Comparison of ENCODE assay signal across 20 cellular contexts in the genomic region with DNA sequence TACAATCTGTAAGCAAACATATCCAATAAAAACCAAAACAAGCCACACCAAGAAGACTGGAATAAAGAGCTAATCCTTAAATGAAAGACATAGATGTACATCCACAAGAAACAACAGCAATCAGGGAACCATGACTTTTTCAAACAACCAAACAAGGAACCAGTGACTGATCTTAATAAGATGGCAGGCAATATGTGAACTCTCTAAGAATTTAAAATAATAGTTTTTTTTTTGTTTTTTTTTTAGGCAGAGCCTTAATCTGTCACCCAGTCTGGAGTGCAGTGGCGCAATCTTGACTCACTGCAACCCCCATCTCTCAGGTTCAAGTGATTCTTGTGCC.
"Had no signal": no experiment of that assay in that cellular context is flagged by ENCODE, and none has a peak within 500 bp of the region (broad histone marks: within the 10 kb centered on the region; RNA-seq: fewer than 3 reads in every experiment).

No MANE protein-coding gene starts in this region.

- H3K9me3 Mint-ChIP-seq: activated CD4-positive, alpha-beta T cell treated with anti-CD3 and anti-CD28 coated beads, Interleukin-2, amount 10 ng/mL, durations not matched to agents 24 days and 14 days; natural killer cell treated with Interleukin-12 subunit alpha and Interleukin-12 subunit beta and Interleukin-15 and Interleukin-18, amount 100 ng/mL, for 72 hours; stimulated activated naive CD8-positive, alpha-beta T cell treated with anti-CD3 and anti-CD28 coated beads, Interleukin-15, amount 100 ng/mL, for 72 hours; T-helper 2 cell treated with Interferon-gamma antibody and Interleukin-4, amounts not matched to agents 5 μg/mL and 100 μg/mL, for 36 hours had no signal

- H3K27ac Mint-ChIP-seq: activated CD4-positive, alpha-beta T cell treated with anti-CD3 and anti-CD28 coated beads, Interleukin-2, amount 10 ng/mL, durations not matched to agents 24 days and 14 days; mesothelial cell of epicardium; natural killer cell treated with Interleukin-12 subunit alpha and Interleukin-12 subunit beta and Interleukin-15 and Interleukin-18, amount 100 ng/mL, for 72 hours; stimulated activated naive CD8-positive, alpha-beta T cell treated with anti-CD3 and anti-CD28 coated beads, Interleukin-15, amount 100 ng/mL, for 72 hours; T-helper 2 cell treated with Interferon-gamma antibody and Interleukin-4, amounts not matched to agents 5 μg/mL and 100 μg/mL, for 36 hours; WTC11 had no signal

- H3K4me1 Mint-ChIP-seq: activated CD4-positive, alpha-beta T cell treated with anti-CD3 and anti-CD28 coated beads, Interleukin-2, amount 10 ng/mL, durations not matched to agents 24 days and 14 days; mesothelial cell of epicardium; stimulated activated naive CD8-positive, alpha-beta T cell treated with anti-CD3 and anti-CD28 coated beads, Interleukin-15, amount 100 ng/mL, for 72 hours had no signal

- DNase-seq: activated CD8-positive, alpha-beta memory T cell treated with anti-CD3 and anti-CD28 coated beads, Interleukin-2, amount 50 U/mL, for 4 hours; activated effector memory CD4-positive, alpha-beta T cell treated with anti-CD3 and anti-CD28 coated beads, Interleukin-2, amount 50 U/mL, for 16 hours; activated naive CD4-positive, alpha-beta T cell treated with anti-CD3 and anti-CD28 coated beads, Interleukin-2, amount 50 U/mL, for 16 hours; activated T-cell treated with anti-CD3 and anti-CD28 coated beads, Interleukin-2, amount 50 U/mL, for 4 hours; effector CD4-positive, alpha-beta T cell; kidney; stimulated activated CD4-positive, alpha-beta T cell treated with anti-CD3 and anti-CD28 coated beads, Interleukin-12 subunit alpha, Interleukin-12 subunit beta, amount 100 ng/mL, for 4 hours; stimulated activated CD4-positive, alpha-beta T cell treated with anti-CD3 and anti-CD28 coated beads, Interleukin-1b, Interleukin-23, amount 100 ng/mL, for 48 hours had no signal

- H3K27ac ChIP-seq: adrenal gland, breast epithelium, gastrocnemius medialis, heart left ventricle, suprapubic skin had no signal

- H3K36me3 Mint-ChIP-seq: natural killer cell treated with Interleukin-12 subunit alpha and Interleukin-12 subunit beta and Interleukin-15 and Interleukin-18, amount 100 ng/mL, for 72 hours had no signal

- H3K4me3 Mint-ChIP-seq: activated CD4-positive, alpha-beta T cell treated with anti-CD3 and anti-CD28 coated beads, Interleukin-2, amount 10 ng/mL, durations not matched to agents 24 days and 14 days; activated T-cell treated with anti-CD3 and anti-CD28 coated beads, Interleukin-2, amount 50 U/mL, for 4 hours; mesothelial cell of epicardium; natural killer cell treated with Interleukin-12 subunit alpha and Interleukin-12 subunit beta and Interleukin-15 and Interleukin-18, amount 100 ng/mL, for 72 hours; stimulated activated naive CD8-positive, alpha-beta T cell treated with anti-CD3 and anti-CD28 coated beads, Interleukin-15, amount 100 ng/mL, for 72 hours; T-helper 2 cell treated with Interferon-gamma antibody and Interleukin-4, amounts not matched to agents 5 μg/mL and 100 μg/mL, for 36 hours had no signal

- H3K9me3 ChIP-seq: adrenal gland, breast epithelium, gastrocnemius medialis, suprapubic skin had no signal

- H3K4me1 ChIP-seq: adrenal gland, breast epithelium, suprapubic skin had no signal

- H3K4me3 ChIP-seq: adrenal gland, breast epithelium, gastrocnemius medialis, heart left ventricle, lung, suprapubic skin had no signal

- H3K27me3 ChIP-seq: adrenal gland, breast epithelium, gastrocnemius medialis, heart left ventricle, suprapubic skin had no signal

- H3K36me3 ChIP-seq: adrenal gland, breast epithelium, gastrocnemius medialis, heart left ventricle, suprapubic skin had no signal
